In genomic region chr4:30632751-30633150, GRCh38 we compare ENCODE assay signal across 22 cellular contexts.
DNase-seq lines count a peak whose midpoint lies in the region; ATAC-seq, FAIRE-seq and TF ChIP-seq lines count a peak whose summit lies in the region.
"Had no signal": no experiment of that assay in that cellular context is flagged by ENCODE, and none has a peak within 500 bp of the region (broad histone marks: within the 10 kb centered on the region; RNA-seq: fewer than 3 reads in every experiment).

No MANE protein-coding gene starts in this region.

- H3K4me3 ChIP-seq in kidney (ENCODE audit: low read length in 2 of 2), result no peak overlapping the region
- H3K4me3 ChIP-seq: BLaER1, GM12878, GM23338 had no signal

- no peaks in the 10 kb centered on the region for H3K9me3 ChIP-seq in kidney (ENCODE audit: control insufficient read depth in 1 of 2, low read length in 2 of 2)
- H3K9me3 ChIP-seq: BLaER1, Caco-2 had no signal

- H3K27ac ChIP-seq in kidney (ENCODE audit: low read depth in 2 of 2, low read length in 2 of 2), result no peak overlapping the region
- H3K27ac ChIP-seq: BLaER1, C4-2B had no signal

- no peaks in the 10 kb centered on the region for H3K4me1 Mint-ChIP-seq in type B pancreatic cell (ENCODE audit: unreplicated experiment)
- H3K4me1 Mint-ChIP-seq: B cell; CD4-positive, CD25-positive, alpha-beta regulatory T cell; GM23338 had no signal

- TF ChIP-seq CTCF in kidney (IDR thresholded peaks at IDR 0.05; ENCODE audit: borderline replicate concordance, extremely low read depth, insufficient read depth) (no peak), type B pancreatic cell (conservative IDR thresholded peaks at IDR 0.05) (no peak)

- no peak for ATAC-seq in GM21447 (IDR thresholded peaks at IDR 0.05; ENCODE audit: unreplicated experiment)
- ATAC-seq: CD8-positive, alpha-beta T cell; GM12878; GM23338; HCT116 had no signal

- no peaks in the 10 kb centered on the region for H3K36me3 ChIP-seq in kidney (ENCODE audit: control insufficient read depth in 1 of 2, insufficient read depth in 2 of 2, low read length in 2 of 2)
- H3K36me3 ChIP-seq: BLaER1 had no signal

- CTCF ChIA-PET in HEK293T (lab: Yijun Ruan, JAX), result no interaction called here

- no peak overlapping the region for H3K27ac Mint-ChIP-seq in type B pancreatic cell
- H3K27ac Mint-ChIP-seq: B cell; CD4-positive, CD25-positive, alpha-beta regulatory T cell; CD8-positive, alpha-beta T cell; GM23338; H9; HFFc6 had no signal

- no peaks in the 10 kb centered on the region for H3K9me3 Mint-ChIP-seq in type B pancreatic cell
- H3K9me3 Mint-ChIP-seq: GM23338 had no signal

- DNase-seq in RCC 7860 (ENCODE audit: low spot score), result no peak
- DNase-seq in kidney, result no peak
- no peak for DNase-seq in HEK293T (ENCODE audit: extremely low spot score)
- DNase-seq in hippocampal formation (lab: John Stamatoyannopoulos, UW), result no peak
- no peak for DNase-seq in type B pancreatic cell (ENCODE audit: extremely low spot score, unreplicated experiment)
- DNase-seq: Caco-2; CD4-positive, CD25-positive, alpha-beta regulatory T cell; CD8-positive, alpha-beta T cell; DMS153; DND-41; GDM1; H9; HFFc6 had no signal

- POLR2A ChIA-PET in HEK293T (lab: Yijun Ruan, JAX), result no interaction called here

- H3K36me3 Mint-ChIP-seq in type B pancreatic cell, result no peaks in the 10 kb centered on the region
- H3K36me3 Mint-ChIP-seq: CD4-positive, CD25-positive, alpha-beta regulatory T cell; CD8-positive, alpha-beta T cell had no signal

- intact Hi-C loops in kidney (cut with DNase I), result no loop called here

- no peaks in the 10 kb centered on the region for H3K4me1 ChIP-seq in kidney (ENCODE audit: control insufficient read depth in 1 of 2, insufficient read depth in 1 of 2, low read depth in 1 of 2, low read length in 2 of 2)
- H3K4me1 ChIP-seq: Caco-2 had no signal

- FAIRE-seq in RCC 7860 (lab: Jason Lieb, UNC) (peak; percentile 51), colon (lab: Jason Lieb, UNC) (peak; percentile 92), kidney (lab: Jason Lieb, UNC) (peak; percentile 97)
- FAIRE-seq: GM12878, GM19239 had no signal

- no peak overlapping the region for H3K4me3 Mint-ChIP-seq in type B pancreatic cell
- H3K4me3 Mint-ChIP-seq: B cell; CD4-positive, CD25-positive, alpha-beta regulatory T cell; CD8-positive, alpha-beta T cell; GM23338; H9; HFFc6 had no signal

- H3K27me3 Mint-ChIP-seq in type B pancreatic cell, result no peaks in the 10 kb centered on the region
- H3K27me3 Mint-ChIP-seq: B cell; CD4-positive, CD25-positive, alpha-beta regulatory T cell had no signal

- no peak overlapping the region for H3K9ac ChIP-seq in kidney (ENCODE audit: low read length in 2 of 2)
- H3K9ac ChIP-seq: BLaER1 had no signal

TF ChIP-seq in HEK293T, 16 proteins besides CTCF, POLR2A, EP300 and RAD21:
- TF ChIP-seq FOXK2 (IDR thresholded peaks at IDR 0.05) (no peak), ELF4 (IDR thresholded peaks at IDR 0.05) (no peak), TARDBP (IDR thresholded peaks at IDR 0.05) (no peak), SP1 (IDR thresholded peaks at IDR 0.05) (no peak), ZNF384 (IDR thresholded peaks at IDR 0.05) (no peak), FOXM1 (IDR thresholded peaks at IDR 0.05; ENCODE audit: borderline replicate concordance) (no peak), FOXA1 (IDR thresholded peaks at IDR 0.05) (no peak), NFRKB (IDR thresholded peaks at IDR 0.05) (no peak), LEF1 (IDR thresholded peaks at IDR 0.05; ENCODE audit: borderline replicate concordance) (no peak), L3MBTL2 (conservative IDR thresholded peaks at IDR 0.05) (no peak), CTBP1 (IDR thresholded peaks at IDR 0.05; ENCODE audit: borderline replicate concordance) (no peak), BHLHE40 (IDR thresholded peaks at IDR 0.05; ENCODE audit: borderline replicate concordance) (no peak), PKNOX1 (IDR thresholded peaks at IDR 0.05) (no peak), HDGF (IDR thresholded peaks at IDR 0.05; ENCODE audit: borderline replicate concordance) (no peak)
